ENCODE assay signal across 23 cellular contexts in the genomic region with DNA sequence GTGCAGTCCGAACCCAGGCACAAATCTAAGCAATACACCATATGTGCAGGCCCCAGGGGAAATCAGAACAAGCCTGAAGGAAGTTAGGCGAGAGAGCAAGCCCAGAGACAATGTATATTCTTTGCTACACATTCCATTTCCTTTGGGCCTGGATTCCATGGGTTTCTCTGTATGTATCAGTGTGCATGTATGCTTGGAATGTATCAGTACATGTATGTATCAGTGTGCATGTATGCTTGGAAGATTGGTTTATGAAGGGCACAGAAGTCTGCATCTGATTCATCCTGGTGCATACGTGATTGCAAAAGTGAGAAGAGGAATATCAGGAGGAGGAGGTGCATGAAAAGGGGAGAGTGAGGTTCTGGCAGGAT.
DNase-seq lines count a peak whose midpoint lies in the region; ATAC-seq, FAIRE-seq and TF ChIP-seq lines count a peak whose summit lies in the region.
"Had no signal": no experiment of that assay in that cellular context is flagged by ENCODE, and none has a peak within 500 bp of the region (broad histone marks: within the 10 kb centered on the region; RNA-seq: fewer than 3 reads in every experiment).

No MANE protein-coding gene starts in this region.

- POLR2A ChIA-PET in WTC11 (lab: Charles Lee) = no interaction called here

- peaks cover 41% of the 10 kb centered on the region for H3K4me1 Mint-ChIP-seq in WTC11
- H3K4me1 Mint-ChIP-seq: activated naive CD4-positive, alpha-beta T cell treated with anti-CD3 and anti-CD28 coated beads, Interleukin-2, amount 10 ng/mL, durations not matched to agents 7 days and 5 days had no signal

- H3K36me3 Mint-ChIP-seq in WTC11 = no peaks in the 10 kb centered on the region
- H3K36me3 Mint-ChIP-seq: activated naive CD4-positive, alpha-beta T cell treated with anti-CD3 and anti-CD28 coated beads, Interleukin-2, amount 10 ng/mL, durations not matched to agents 7 days and 5 days had no signal

- no peak for TF ChIP-seq EP300 in upper lobe of left lung (IDR thresholded peaks at IDR 0.05)

- no peaks in the 10 kb centered on the region for H3K27me3 ChIP-seq in right cardiac atrium (ENCODE audit: control insufficient read depth, insufficient read depth)
- no peaks in the 10 kb centered on the region for H3K27me3 ChIP-seq in keratinocyte (ENCODE audit: control insufficient read depth, extremely low read depth, insufficient read depth, low read length)
- H3K27me3 ChIP-seq in upper lobe of left lung = no peaks in the 10 kb centered on the region

- H3K27ac ChIP-seq in right cardiac atrium (ENCODE audit: low read length) (peak overlapping the region; percentile 34), keratinocyte (ENCODE audit: control insufficient read depth, insufficient read depth, low read length) (no peak overlapping the region), upper lobe of left lung (peak overlapping the region; percentile 28 to 62 (median 46))
- H3K27ac ChIP-seq: RWPE1 had no signal

- no peak for DNase-seq in right cardiac atrium
- no peak for DNase-seq in left ventricle myocardium superior
- DNase-seq in WTC11 (ENCODE audit: low spot score) = no peak
- no peak for DNase-seq in keratinocyte (ENCODE audit: low read depth, low spot score)
- DNase-seq in upper lobe of left lung = no peak
- DNase-seq in activated CD4-positive, alpha-beta T cell treated with anti-CD3 and anti-CD28 coated beads, Interleukin-2, amount 50 U/mL, for 4 hours = no peak
- no peak for DNase-seq in left lobe of liver (ENCODE audit: low spot score)
- DNase-seq: activated CD4-positive, alpha-beta T cell treated with anti-CD3 and anti-CD28 coated beads for 1 hour; activated naive CD4-positive, alpha-beta T cell treated with anti-CD3 and anti-CD28 coated beads, Interleukin-2, amount 10 ng/mL, durations not matched to agents 7 days and 5 days; activated T-cell treated with anti-CD3 and anti-CD28 coated beads, Interleukin-2, amount 50 U/mL, for 72 hours; aorta; CD4-positive, alpha-beta memory T cell; cerebellar nuclear complex; DMS79; effector memory CD4-positive, alpha-beta T cell; Karpas-422; NCI-H187 treated with DMSO at 0.1 percent for 48 hours; NCI-H510A; nucleus accumbens; SW 1271 had no signal

- H3K9me1 ChIP-seq in keratinocyte (ENCODE audit: control insufficient read depth, extremely low read depth, insufficient read depth, low read length) = no peaks in the 10 kb centered on the region

- no peak for FAIRE-seq in keratinocyte (lab: Jason Lieb, UNC)
- FAIRE-seq: GM19239 had no signal

- TF ChIP-seq POLR2A in upper lobe of left lung (IDR thresholded peaks at IDR 0.05) = no peak

- no peak for TF ChIP-seq CTCF in WTC11 (IDR thresholded peaks at IDR 0.05)
- TF ChIP-seq CTCF in keratinocyte (optimal IDR thresholded peaks at IDR 0.05 in 1 of 3, IDR thresholded peaks at IDR 0.05 in 1 of 3, conservative IDR thresholded peaks at IDR 0.05 in 1 of 3; ENCODE audit: extremely low read depth in 1 of 3, insufficient read depth in 2 of 3, low read length in 3 of 3) = no peak
- TF ChIP-seq CTCF in upper lobe of left lung (IDR thresholded peaks at IDR 0.05) = no peak

- H3K27me3 Mint-ChIP-seq in WTC11 (ENCODE audit: low read depth) = no peaks in the 10 kb centered on the region; the same call in 1 of the 2 replicates
- H3K27me3 Mint-ChIP-seq: CD4-positive, alpha-beta memory T cell had no signal

- no peak overlapping the region for H3K9ac ChIP-seq in keratinocyte (ENCODE audit: control insufficient read depth, extremely low read depth, insufficient read depth, low read length)

- dilution Hi-C loops in keratinocyte (cut with MboI; ENCODE audit: extremely low pct_ligation_motif_present, low sequenced_read_pairs) = no loop called here

- 0 out of 2 replicates have a peak overlapping the region, but pooled peaks have one; percentile 2 for H3K27ac Mint-ChIP-seq in WTC11
- H3K27ac Mint-ChIP-seq: activated naive CD4-positive, alpha-beta T cell treated with anti-CD3 and anti-CD28 coated beads, Interleukin-2, amount 10 ng/mL, durations not matched to agents 7 days and 5 days; activated T-cell treated with anti-CD3 and anti-CD28 coated beads, Interleukin-2, amount 50 U/mL, for 72 hours; CD4-positive, alpha-beta memory T cell had no signal

- H3K4me2 ChIP-seq in keratinocyte (ENCODE audit: control insufficient read depth, extremely low read depth, insufficient read depth, low read depth, low read length) = no peak overlapping the region

- H3K79me2 ChIP-seq in keratinocyte (ENCODE audit: control insufficient read depth, insufficient read depth, low read length) = no peaks in the 10 kb centered on the region

- H3K4me3 ChIP-seq in right cardiac atrium (ENCODE audit: low read length) (no peak overlapping the region), keratinocyte (ENCODE audit: control insufficient read depth in 2 of 3, extremely low read depth in 1 of 3, insufficient read depth in 2 of 3, low read depth in 1 of 3, low read length in 3 of 3) (no peak overlapping the region), upper lobe of left lung (no peak overlapping the region)

- H3K36me3 ChIP-seq in keratinocyte (ENCODE audit: control insufficient read depth in 2 of 2, extremely low read depth in 1 of 2, insufficient read depth in 2 of 2, low read length in 2 of 2) (no peaks in the 10 kb centered on the region), upper lobe of left lung (no peaks in the 10 kb centered on the region)

- no peaks in the 10 kb centered on the region for H4K20me1 ChIP-seq in keratinocyte (ENCODE audit: control insufficient read depth, extremely low read depth, insufficient read depth, low read length)

- no peaks in the 10 kb centered on the region for H3K9me3 Mint-ChIP-seq in WTC11
- H3K9me3 Mint-ChIP-seq: activated naive CD4-positive, alpha-beta T cell treated with anti-CD3 and anti-CD28 coated beads, Interleukin-2, amount 10 ng/mL, durations not matched to agents 7 days and 5 days; activated T-cell treated with anti-CD3 and anti-CD28 coated beads, Interleukin-2, amount 50 U/mL, for 72 hours; CD4-positive, alpha-beta memory T cell had no signal

- intact Hi-C loops in right cardiac atrium (cut with DNase I) (no loop called here), left ventricle myocardium superior (cut with micrococcal nuclease) (no loop called here)

- peak overlapping the region; percentile 61 for H2AFZ ChIP-seq in keratinocyte (ENCODE audit: control insufficient read depth, low read length)

- peaks cover under 1% of the 10 kb centered on the region for H3K4me1 ChIP-seq in right cardiac atrium (ENCODE audit: control insufficient read depth, insufficient read depth, low read length)
- H3K4me1 ChIP-seq in keratinocyte (ENCODE audit: control insufficient read depth, extremely low read depth, insufficient read depth, low read length) = peaks cover 17% of the 10 kb centered on the region
- H3K4me1 ChIP-seq in upper lobe of left lung = peaks cover 0 to 17% (median 8%) of the 10 kb centered on the region in 4 donors

- H3K4me3 Mint-ChIP-seq in WTC11 = no peak overlapping the region
- H3K4me3 Mint-ChIP-seq: activated naive CD4-positive, alpha-beta T cell treated with anti-CD3 and anti-CD28 coated beads, Interleukin-2, amount 10 ng/mL, durations not matched to agents 7 days and 5 days; activated T-cell treated with anti-CD3 and anti-CD28 coated beads, Interleukin-2, amount 50 U/mL, for 72 hours; CD4-positive, alpha-beta memory T cell had no signal

- WGBS in right cardiac atrium = 65% methylated on average over 3 of the region's 3 CpGs
- WGBS in upper lobe of left lung, 2 donors = 74 to 76% methylated on average over 3 of the region's 3 CpGs

- no peaks in the 10 kb centered on the region for H3K9me3 ChIP-seq in right cardiac atrium (ENCODE audit: control insufficient read depth, low read length)
- no peaks in the 10 kb centered on the region for H3K9me3 ChIP-seq in keratinocyte (ENCODE audit: control insufficient read depth, low read depth, low read length)
- H3K9me3 ChIP-seq in upper lobe of left lung = no peaks in the 10 kb centered on the region

- ATAC-seq in right cardiac atrium (no peak), left ventricle myocardium superior (no peak), WTC11 (no peak), upper lobe of left lung (ENCODE audit: low FRiP score in 2 of 2) (no peak), left lobe of liver (no peak), HG02763 (IDR thresholded peaks at IDR 0.05; ENCODE audit: unreplicated experiment) (no peak)
- ATAC-seq: activated T-cell treated with anti-CD3 and anti-CD28 coated beads, Interleukin-2, amount 50 U/mL, for 72 hours had no signal

- CTCF ChIA-PET in WTC11 (lab: Charles Lee) = no interaction called here

TF ChIP-seq in WTC11, 78 proteins besides CTCF, POLR2A, EP300 and RAD21:
- no peak for TF ChIP-seq ATF1 (CRISPR knock-in tag; IDR thresholded peaks at IDR 0.05)
- TF ChIP-seq NFE2L1 (CRISPR knock-in tag; IDR thresholded peaks at IDR 0.05) = no peak
